ENCODE assay signal across 18 cellular contexts in genomic region chr10:2782265-2782664, GRCh38.
DNase-seq lines count a peak whose midpoint lies in the region; ATAC-seq and TF ChIP-seq lines count a peak whose summit lies in the region.
"Had no signal": no experiment of that assay in that cellular context is flagged by ENCODE, and none has a peak within 500 bp of the region (broad histone marks: within the 10 kb centered on the region; RNA-seq: fewer than 3 reads in every experiment).

No MANE protein-coding gene starts in this region.

- H3K4me1 Mint-ChIP-seq in neural crest cell: peaks cover 5% of the 10 kb centered on the region
- H3K4me1 Mint-ChIP-seq: B cell, CD14-positive monocyte had no signal

- no TSS peak for BruUV-seq in mammary epithelial cell (replicated peaks; lab: Mats Ljungman, UMichigan)

- peaks cover 6% of the 10 kb centered on the region for H3K9me3 Mint-ChIP-seq in neural crest cell
- H3K9me3 Mint-ChIP-seq: CD8-positive, alpha-beta T cell had no signal

- H2AFZ ChIP-seq in KMS-11 (ENCODE audit: low read depth) (peak overlapping the region; percentile 30; the same call in 1 of the 2 replicates), mammary epithelial cell (ENCODE audit: low read depth, low read length) (no peak overlapping the region), SK-N-SH (ENCODE audit: low read depth) (no peak overlapping the region)

- no peak overlapping the region for H3K4me3 ChIP-seq in KMS-11 (IDR thresholded peaks at IDR 0.05; ENCODE audit: insufficient read depth, low read depth, low read length)
- no peak overlapping the region for H3K4me3 ChIP-seq in mammary epithelial cell (replicated peaks in 1 of 3; ENCODE audit: insufficient read depth in 1 of 3, low read depth in 2 of 3, low read length in 3 of 3)
- H3K4me3 ChIP-seq in brain microvascular endothelial cell (ENCODE audit: low read depth, low read length): no peak overlapping the region
- no peak overlapping the region for H3K4me3 ChIP-seq in SK-N-SH (ENCODE audit: low read depth in 2 of 2, low read length in 1 of 2)
- H3K4me3 ChIP-seq: K562 had no signal

- intact Hi-C loops in mammary epithelial cell (cut with micrococcal nuclease): no loop called here

- H3K27me3 ChIP-seq in KMS-11 (ENCODE audit: insufficient read depth, low read depth) (no peaks in the 10 kb centered on the region), mammary epithelial cell (ENCODE audit: insufficient read depth, low read length) (no peaks in the 10 kb centered on the region), brain microvascular endothelial cell (replicated peaks) (no peaks in the 10 kb centered on the region), SK-N-SH (ENCODE audit: insufficient read depth) (no peaks in the 10 kb centered on the region)

- no peak overlapping the region for H3K4me3 Mint-ChIP-seq in neural crest cell
- H3K4me3 Mint-ChIP-seq: B cell; CD14-positive monocyte; CD8-positive, alpha-beta T cell had no signal

- H3K36me3 ChIP-seq in KMS-11 (ENCODE audit: insufficient read depth) (no peaks in the 10 kb centered on the region), mammary epithelial cell (ENCODE audit: insufficient read depth, low read length) (no peaks in the 10 kb centered on the region), brain microvascular endothelial cell (replicated peaks) (no peaks in the 10 kb centered on the region), SK-N-SH (replicated peaks in 1 of 2; ENCODE audit: control insufficient read depth in 1 of 2, insufficient read depth in 2 of 2, low read length in 1 of 2) (no peaks in the 10 kb centered on the region)

- H3K9ac ChIP-seq in KMS-11: no peak overlapping the region
- H3K9ac ChIP-seq in mammary epithelial cell (ENCODE audit: insufficient read depth, low read length): no peak overlapping the region
- H3K9ac ChIP-seq in SK-N-SH: no peak overlapping the region

- no peak for TF ChIP-seq EP300 in SK-N-SH (IDR thresholded peaks at IDR 0.05; ENCODE audit: borderline replicate concordance in 1 of 2, low read depth in 1 of 2, low read length in 1 of 2)

- H3K9me3 ChIP-seq in mammary epithelial cell (replicated peaks; ENCODE audit: insufficient read depth, low read length) (peaks cover 14% of the 10 kb centered on the region), SK-N-SH (no peaks in the 10 kb centered on the region)

- no peaks in the 10 kb centered on the region for H3K9me2 ChIP-seq in SK-N-SH

- DNase-seq in NOMO-1 (lab: John Stamatoyannopoulos, UW; ENCODE audit: unreplicated experiment in 2 of 2) (peak; percentile 36 to 41), neural crest cell (ENCODE audit: low read depth, low spot score) (no peak), mammary epithelial cell (no peak), brain microvascular endothelial cell (no peak), SK-N-SH (no peak), NCI-H2227 treated with DMSO at 0.1 percent for 48 hours (lab: John Stamatoyannopoulos, UW) (no peak)
- DNase-seq: CD8-positive, alpha-beta T cell; COR-L47; DMS153; DMS79 treated with DMSO at 0.1 percent for 48 hours; EL; H7 had no signal

- H4K20me1 ChIP-seq in KMS-11 (ENCODE audit: insufficient read depth) (no peaks in the 10 kb centered on the region), mammary epithelial cell (ENCODE audit: insufficient read depth, low read length) (no peaks in the 10 kb centered on the region), SK-N-SH (ENCODE audit: insufficient read depth) (no peaks in the 10 kb centered on the region)

- peaks cover 14% of the 10 kb centered on the region for H3K27me3 Mint-ChIP-seq in neural crest cell (ENCODE audit: low read depth)

- CTCF ChIA-PET in mammary epithelial cell (lab: Charles Lee; ENCODE audit: low non-redundant PET) (no interaction called here), SK-N-SH (lab: Yijun Ruan, JAX) (no interaction called here)

- in situ Hi-C loops in mammary epithelial cell (cut with MboI; ENCODE audit: low sequenced_read_pairs in 2 of 2): no loop called here
- in situ Hi-C loops in brain microvascular endothelial cell (cut with HindIII; ENCODE audit: low pct_ligation_motif_present, low sequenced_read_pairs): no loop called here

- no peaks in the 10 kb centered on the region for H3K36me3 Mint-ChIP-seq in neural crest cell (ENCODE audit: low read depth)
- H3K36me3 Mint-ChIP-seq: CD14-positive monocyte; CD8-positive, alpha-beta T cell had no signal

- H3K4me2 ChIP-seq in KMS-11: peak overlapping the region; percentile 53
- no peak overlapping the region for H3K4me2 ChIP-seq in mammary epithelial cell (ENCODE audit: insufficient read depth, low read depth, low read length)
- H3K4me2 ChIP-seq in SK-N-SH: no peak overlapping the region

- TF ChIP-seq RAD21 in SK-N-SH (IDR thresholded peaks at IDR 0.05; ENCODE audit: low read length): no peak

- H3K79me2 ChIP-seq in KMS-11 (ENCODE audit: insufficient read depth, low read depth) (no peaks in the 10 kb centered on the region), mammary epithelial cell (ENCODE audit: insufficient read depth, low read length) (no peaks in the 10 kb centered on the region), SK-N-SH (ENCODE audit: insufficient read depth) (no peaks in the 10 kb centered on the region)

- H3K27ac ChIP-seq in KMS-11 (peak overlapping the region; percentile 29; the same call in 1 of the 2 replicates), mammary epithelial cell (ENCODE audit: insufficient read depth, low read depth, low read length) (no peak overlapping the region), brain microvascular endothelial cell (no peak overlapping the region), SK-N-SH (ENCODE audit: low read depth in 2 of 2, low read length in 1 of 2) (no peak overlapping the region)
- H3K27ac ChIP-seq: HL-60 had no signal

- ATAC-seq in GM18498 (IDR thresholded peaks at IDR 0.05; ENCODE audit: unreplicated experiment): peak; percentile 64
- ATAC-seq: CD8-positive, alpha-beta T cell; K562 had no signal

- dilution Hi-C loops in mammary epithelial cell (cut with HindIII; ENCODE audit: low sequenced_read_pairs): loop anchor here (5.0 kb wide), 1 partner anchor 40 kb away; no protein-coding TSS in a partner anchor

- WGBS in mammary epithelial cell (ENCODE audit: low coverage, missing lambda C conversion rate): 25% methylated on average over 2 of the region's 3 CpGs
- WGBS in SK-N-SH (ENCODE audit: low lambda C conversion rate): 16% methylated on average over 3 of the region's 3 CpGs

- TF ChIP-seq CTCF in KMS-11 (conservative IDR thresholded peaks at IDR 0.05; ENCODE audit: low read depth, low read length) (no peak), neural crest cell (conservative IDR thresholded peaks at IDR 0.05) (no peak), mammary epithelial cell (conservative IDR thresholded peaks at IDR 0.05 in 1 of 2, IDR thresholded peaks at IDR 0.05 in 1 of 2; ENCODE audit: extremely low read depth in 1 of 2, insufficient read depth in 1 of 2, low read depth in 1 of 2, low read length in 2 of 2) (no peak), brain microvascular endothelial cell (IDR thresholded peaks at IDR 0.05; ENCODE audit: low read depth, low read length, missing control alignments) (no peak), SK-N-SH (IDR thresholded peaks at IDR 0.05) (no peak)

- POLR2A ChIA-PET in SK-N-SH (lab: Yijun Ruan, JAX): interaction anchor here (0.6 kb wide), 1 partner anchor 39 kb away, joined by 3 read pairs; no protein-coding TSS in a partner anchor

- no peaks in the 10 kb centered on the region for H3F3A ChIP-seq in SK-N-SH (replicated peaks; ENCODE audit: insufficient read depth)

- H3K27ac Mint-ChIP-seq in neural crest cell (ENCODE audit: unreplicated experiment): peak overlapping the region; percentile 39
- H3K27ac Mint-ChIP-seq: B cell; CD14-positive monocyte; CD8-positive, alpha-beta T cell had no signal

- H3K4me1 ChIP-seq in KMS-11 (ENCODE audit: low read depth, poor library complexity, severe bottlenecking) (peaks cover 25% of the 10 kb centered on the region), mammary epithelial cell (ENCODE audit: insufficient read depth, low read length) (no peaks in the 10 kb centered on the region), SK-N-SH (ENCODE audit: control insufficient read depth in 1 of 2, insufficient read depth in 2 of 2, low read depth in 1 of 2, low read length in 1 of 2) (peaks cover 0 to 2% of the 10 kb centered on the region in 2 experiments; a peak in 1 of 4 replicates)

TF ChIP-seq in SK-N-SH, 30 proteins besides CTCF, POLR2A, EP300 and RAD21:
- TF ChIP-seq RFX5 (IDR thresholded peaks at IDR 0.05; ENCODE audit: low read length): no peak

Comparison
In these comparisons a context has a peak if more than half of its experiments do, and no peak if none do; other contexts are left out.
1. DNase-seq: peak in NOMO-1 (2 of 2); none in neural crest cell (single experiment), mammary epithelial cell (single experiment), brain microvascular endothelial cell (single experiment), SK-N-SH (single experiment) and NCI-H2227 treated with DMSO at 0.1 percent for 48 hours (single experiment).